ENCODE assay signal across 15 cellular contexts in genomic region chr5:68405026-68405684, GRCh38.
DNase-seq lines count a peak whose midpoint lies in the region; ATAC-seq, FAIRE-seq and TF ChIP-seq lines count a peak whose summit lies in the region.
"Had no signal": no experiment of that assay in that cellular context is flagged by ENCODE, and none has a peak within 500 bp of the region (broad histone marks: within the 10 kb centered on the region; RNA-seq: fewer than 3 reads in every experiment).

No MANE protein-coding gene starts in this region.

- H3K4me2 ChIP-seq in A549 (0 out of 3 replicates have a peak overlapping the region, but pooled peaks have one; percentile 1), HCT116 (ENCODE audit: low read length) (no peak overlapping the region)
- H3K4me2 ChIP-seq: SK-N-SH had no signal

- H3K9me3 ChIP-seq in A549 (peaks cover 14% of the 10 kb centered on the region; the same call in 2 of the 3 replicates), HCT116 (ENCODE audit: control insufficient read depth in 1 of 2, insufficient read depth in 1 of 2, low read depth in 1 of 2, low read length in 2 of 2) (no peaks in the 10 kb centered on the region)
- H3K9me3 ChIP-seq: BE2C, ovary, SK-N-SH had no signal

- RAD21 ChIA-PET in HCT116 (lab: Charles Lee; ENCODE audit: low non-redundant PET in 1 of 2, low total read pairs in 2 of 2, uncharacterized antibody in 2 of 2, unreplicated experiment in 2 of 2), result no interaction called here

- no peak overlapping the region for H3K27ac Mint-ChIP-seq in activated T-helper 17 cell treated with anti-CD3 and anti-CD28 coated beads, Interleukin-2, amount 50 U/mL, for 72 hours
- H3K27ac Mint-ChIP-seq: endodermal cell had no signal

- H3K9me3 Mint-ChIP-seq in activated T-helper 17 cell treated with anti-CD3 and anti-CD28 coated beads, Interleukin-2, amount 50 U/mL, for 72 hours, result no peaks in the 10 kb centered on the region
- H3K9me3 Mint-ChIP-seq: endodermal cell had no signal

- no peak for TF ChIP-seq RAD21 in A549 (conservative IDR thresholded peaks at IDR 0.05 in 1 of 2, IDR thresholded peaks at IDR 0.05 in 1 of 2)
- TF ChIP-seq RAD21 in HCT116 (IDR thresholded peaks at IDR 0.05; ENCODE audit: low read depth), result no peak

- H3K9me2 ChIP-seq in HCT116 (ENCODE audit: insufficient read depth), result no peaks in the 10 kb centered on the region
- H3K9me2 ChIP-seq: SK-N-SH had no signal

- intact Hi-C loops in HCT116 (cut with micrococcal nuclease), result no loop called here

- TF ChIP-seq EP300 in A549 (IDR thresholded peaks at IDR 0.05), result no peak

- H3K9ac ChIP-seq in HCT116 (ENCODE audit: low read length), result no peak overlapping the region
- H3K9ac ChIP-seq: SK-N-SH had no signal

- H3K27me3 ChIP-seq in HCT116 (ENCODE audit: insufficient read depth, low read length), result no peaks in the 10 kb centered on the region
- H3K27me3 ChIP-seq: BE2C, ovary had no signal

- H3K4me1 ChIP-seq in A549, result peaks cover 33% of the 10 kb centered on the region
- peaks cover 0 to 16% of the 10 kb centered on the region in 2 experiments; a peak in 1 of 4 replicates for H3K4me1 ChIP-seq in HCT116 (ENCODE audit: control insufficient read depth in 1 of 2, insufficient read depth in 2 of 2, low read length in 2 of 2)
- H3K4me1 ChIP-seq: BE2C had no signal

- H3K27ac ChIP-seq in A549, result peak overlapping the region; percentile 26 to 66; a peak in 4 of 6 replicates
- H3K27ac ChIP-seq in HCT116 (ENCODE audit: low read depth, low read length), result no peak overlapping the region
- H3K27ac ChIP-seq: ovary had no signal

- ATAC-seq in A549 (peak; percentile 58 to 76; a peak in 4 of 6 replicates), HCT116 (0 out of 2 replicates have a peak, but pooled peaks have one; percentile 49), GM18909 (IDR thresholded peaks at IDR 0.05; ENCODE audit: poor library complexity, unreplicated experiment) (no peak)
- ATAC-seq in activated T-helper 17 cell treated with anti-CD3 and anti-CD28 coated beads, Interleukin-2, amount 50 U/mL, for 72 hours (replicated peaks), result peak; percentile 73

- peaks cover 20% of the 10 kb centered on the region for H3K4me1 Mint-ChIP-seq in activated T-helper 17 cell treated with anti-CD3 and anti-CD28 coated beads, Interleukin-2, amount 50 U/mL, for 72 hours

- peak; percentile 59 for FAIRE-seq in A549 (lab: Jason Lieb, UNC)

- TF ChIP-seq CTCF in A549 (IDR thresholded peaks at IDR 0.05) (no peak), HCT116 (IDR thresholded peaks at IDR 0.05 in 2 of 3, conservative IDR thresholded peaks at IDR 0.05 in 1 of 3; ENCODE audit: borderline replicate concordance in 1 of 3, insufficient read depth in 1 of 3, low read depth in 2 of 3, low read length in 2 of 3) (no peak)

- peak overlapping the region; percentile 13 for H2AFZ ChIP-seq in HCT116 (ENCODE audit: low read depth, low read length, poor library complexity, severe bottlenecking)

- no peak overlapping the region for H3K4me3 Mint-ChIP-seq in activated T-helper 17 cell treated with anti-CD3 and anti-CD28 coated beads, Interleukin-2, amount 50 U/mL, for 72 hours
- H3K4me3 Mint-ChIP-seq: endodermal cell had no signal

- WGBS in A549 (ENCODE audit: missing lambda C conversion rate), result 30% methylated on average over 1 of the region's 1 CpG

- no peaks in the 10 kb centered on the region for H3K27me3 Mint-ChIP-seq in activated T-helper 17 cell treated with anti-CD3 and anti-CD28 coated beads, Interleukin-2, amount 50 U/mL, for 72 hours

- POLR2A ChIA-PET in A549 (lab: Yijun Ruan, JAX), result no interaction called here
- POLR2A ChIA-PET in HCT116 (lab: Charles Lee), result interaction anchor here (0.9 kb wide), 1 partner anchor 16 kb away, joined by 3 read pairs; no protein-coding TSS in a partner anchor

- no peaks in the 10 kb centered on the region for H3K36me3 ChIP-seq in HCT116 (ENCODE audit: control insufficient read depth in 1 of 2, insufficient read depth in 2 of 2, low read length in 2 of 2)
- H3K36me3 ChIP-seq: BE2C, ovary had no signal

- no peaks in the 10 kb centered on the region for H3K79me2 ChIP-seq in HCT116 (ENCODE audit: insufficient read depth, low read length)

- TF ChIP-seq POLR2A in A549 (IDR thresholded peaks at IDR 0.05; ENCODE audit: low read length) (no peak), HCT116 (IDR thresholded peaks at IDR 0.05; ENCODE audit: borderline replicate concordance, extremely low read depth, insufficient read depth, insufficient read length) (no peak)

- CTCF ChIA-PET in A549 (lab: Yijun Ruan, JAX) (no interaction called here), HCT116 (lab: Charles Lee) (no interaction called here)

- no peaks in the 10 kb centered on the region for H3K36me3 Mint-ChIP-seq in activated T-helper 17 cell treated with anti-CD3 and anti-CD28 coated beads, Interleukin-2, amount 50 U/mL, for 72 hours (ENCODE audit: low read depth)

- no peaks in the 10 kb centered on the region for H4K20me1 ChIP-seq in HCT116 (ENCODE audit: insufficient read depth)

- H3K4me3 ChIP-seq in A549, result no peak overlapping the region
- H3K4me3 ChIP-seq in HCT116 (replicated peaks in 1 of 2; ENCODE audit: low read depth in 1 of 2, low read length in 2 of 2), result no peak overlapping the region
- H3K4me3 ChIP-seq: ovary had no signal

- DNase-seq in A549 (ENCODE audit: low read depth in 1 of 2, low spot score in 1 of 2), result peak; percentile 16 to 64
- DNase-seq in HCT116 (ENCODE audit: low read depth, low spot score), result no peak
- DNase-seq in kidney tubule cell (ENCODE audit: low spot score), result peak; percentile 84
- no peak for DNase-seq in hepatic stellate cell (ENCODE audit: low spot score)
- no peak for DNase-seq in middle frontal gyrus (ENCODE audit: extremely low spot score, low spot score)
- DNase-seq in inferior parietal cortex (ENCODE audit: extremely low spot score), result no peak
- DNase-seq: activated CD4-positive, CD25-positive, alpha-beta regulatory T cell treated with anti-CD3 and anti-CD28 coated beads, Interleukin-2, amount 50 U/mL, for 72 hours; BE2C; endodermal cell; GF-D8; NCI-H1436; ovary; SK-N-SH had no signal

- no TSS peak for BruUV-seq in HCT116 (replicated peaks; lab: Mats Ljungman, UMichigan)

TF ChIP-seq in A549, 52 proteins besides CTCF, POLR2A, EP300 and RAD21:
- peak; percentile 53 for TF ChIP-seq MAFK (IDR thresholded peaks at IDR 0.05; ENCODE audit: partially characterized antibody)
- TF ChIP-seq HOXB5 (CRISPR knock-in tag; IDR thresholded peaks at IDR 0.05), result no peak
- TF ChIP-seq CBX8 (IDR thresholded peaks at IDR 0.05), result no peak

TF ChIP-seq in HCT116, 20 proteins besides CTCF, POLR2A, EP300 and RAD21:
- no peak for TF ChIP-seq EZH2 (IDR thresholded peaks at IDR 0.05)
- peak; percentile 33; the same call in 1 of the 2 replicates for TF ChIP-seq CBX3 (IDR thresholded peaks at IDR 0.05; ENCODE audit: low read depth)

Comparison
In these comparisons a context has a peak if more than half of its experiments do, and no peak if none do; other contexts are left out.
1. DNase-seq: peak in A549 (2 of 2) and kidney tubule cell (single experiment); none in HCT116 (single experiment), hepatic stellate cell (single experiment), middle frontal gyrus (single experiment) and inferior parietal cortex (single experiment).